ENCODE assay signal across 13 cellular contexts in genomic region chr6:6284231-6284966, GRCh38. TPM values are rescaled to one million over a fixed set of nuclear protein-coding genes. Genes with fewer than 3 reads are reported as not detected.
"Had no signal": no experiment of that assay in that cellular context is flagged by ENCODE, and none has a peak within 500 bp of the region (broad histone marks: within the 10 kb centered on the region; RNA-seq: fewer than 3 reads in every experiment).

No MANE protein-coding gene starts in this region.

- H3K27ac Mint-ChIP-seq: activated CD8-positive, alpha-beta T cell treated with anti-CD3 and anti-CD28 coated beads for 36 hours; activated naive CD8-positive, alpha-beta T cell treated with anti-CD3 and anti-CD28 coated beads, Interleukin-2, amount 10 ng/mL, durations not matched to agents 7 days and 5 days had no signal

- H3K4me3 Mint-ChIP-seq: activated CD8-positive, alpha-beta T cell treated with anti-CD3 and anti-CD28 coated beads for 36 hours; activated naive CD8-positive, alpha-beta T cell treated with anti-CD3 and anti-CD28 coated beads, Interleukin-2, amount 10 ng/mL, durations not matched to agents 7 days and 5 days; neural crest cell had no signal

- H3K4me3 ChIP-seq: left ventricle myocardium inferior had no signal

- H3K9me3 ChIP-seq: left ventricle myocardium inferior had no signal

- H3K4me1 ChIP-seq: left ventricle myocardium inferior had no signal

- H3K4me1 Mint-ChIP-seq: activated naive CD8-positive, alpha-beta T cell treated with anti-CD3 and anti-CD28 coated beads, Interleukin-2, amount 10 ng/mL, durations not matched to agents 7 days and 5 days; neural crest cell had no signal

- H3K36me3 ChIP-seq: left ventricle myocardium inferior had no signal

- FAIRE-seq: bronchial epithelial cell, keratinocyte, urothelium cell line had no signal

- H3K36me3 Mint-ChIP-seq: activated naive CD8-positive, alpha-beta T cell treated with anti-CD3 and anti-CD28 coated beads, Interleukin-2, amount 10 ng/mL, durations not matched to agents 7 days and 5 days had no signal

- ATAC-seq: activated CD8-positive, alpha-beta T cell treated with anti-CD3 and anti-CD28 coated beads for 36 hours; stimulated activated naive CD8-positive, alpha-beta T cell treated with anti-CD3 and anti-CD28 coated beads, Interleukin-15, Interleukin-2, amounts not matched to agents 100 U/mL and 50 U/mL, for 24 hours had no signal

- H3K27ac ChIP-seq: left ventricle myocardium inferior had no signal

- H3K9me3 Mint-ChIP-seq: activated CD8-positive, alpha-beta T cell treated with anti-CD3 and anti-CD28 coated beads for 36 hours; activated naive CD8-positive, alpha-beta T cell treated with anti-CD3 and anti-CD28 coated beads, Interleukin-2, amount 10 ng/mL, durations not matched to agents 7 days and 5 days; neural crest cell had no signal

- DNase-seq: activated CD8-positive, alpha-beta memory T cell treated with anti-CD3 and anti-CD28 coated beads, Interleukin-2, amount 50 U/mL, for 4 hours; activated CD8-positive, alpha-beta T cell treated with anti-CD3 and anti-CD28 coated beads for 36 hours; activated naive CD8-positive, alpha-beta T cell treated with anti-CD3 and anti-CD28 coated beads, Interleukin-2, amount 10 ng/mL, durations not matched to agents 7 days and 5 days; aorta; foreskin melanocyte; left ventricle myocardium inferior; stimulated activated CD4-positive, alpha-beta T cell treated with anti-CD3 and anti-CD28 coated beads, Interleukin-2, amount 100 ng/mL, for 48 hours; stimulated activated naive CD8-positive, alpha-beta T cell treated with anti-CD3 and anti-CD28 coated beads, Interleukin-15, Interleukin-2, amounts not matched to agents 100 U/mL and 50 U/mL, for 24 hours; T-helper 2 cell had no signal

RNA-seq across cellular contexts. Expression of gene F13A1, which starts 36.1 kb away (rescaled TPM):
- total RNA-seq: activated CD8-positive, alpha-beta T cell treated with anti-CD3 and anti-CD28 coated beads for 36 hours; bronchial epithelial cell had no signal
- polyA plus RNA-seq: keratinocyte had no signal
